24 cellular contexts compared by ENCODE assay signal in genomic region chr11:108125126-108125525, GRCh38. TPM values are rescaled to one million over a fixed set of nuclear protein-coding genes. Genes with fewer than 3 reads are reported as not detected.
DNase-seq lines count a peak whose midpoint lies in the region; ATAC-seq and TF ChIP-seq lines count a peak whose summit lies in the region.
"Had no signal": no experiment of that assay in that cellular context is flagged by ENCODE, and none has a peak within 500 bp of the region (broad histone marks: within the 10 kb centered on the region; RNA-seq: fewer than 3 reads in every experiment).

No MANE protein-coding gene starts in this region.

- H3K79me2 ChIP-seq in SK-N-SH (ENCODE audit: insufficient read depth): peaks cover 73% of the 10 kb centered on the region

- H3K4me3 Mint-ChIP-seq in activated T-helper 1 cell treated with anti-CD3 and anti-CD28 coated beads, Interleukin-12 subunit alpha, Interleukin-12 subunit beta, Interleukin-2, Interleukin-4 antibody, amounts not matched to agents 30 ng/mL and 10 ng/mL and 1 ng/mL, durations not matched to agents 14 hours and 24 hours and 36 hours: no peak overlapping the region
- H3K4me3 Mint-ChIP-seq in stimulated activated memory B cell treated with anti-CD40 and anti-IgM and Interleukin-4, amounts not matched to agents 10 μg/mL and 1 μg/mL and 100 μg/mL, for 72 hours: no peak overlapping the region
- H3K4me3 Mint-ChIP-seq: mesothelial cell of epicardium had no signal

- no peak overlapping the region for H3K4me2 ChIP-seq in SK-N-SH
- H3K4me2 ChIP-seq: neural progenitor cell, smooth muscle cell had no signal

- H3K27me3 ChIP-seq in SK-N-SH (ENCODE audit: insufficient read depth) (no peaks in the 10 kb centered on the region), right atrium auricular region (no peaks in the 10 kb centered on the region)
- H3K27me3 ChIP-seq: upper lobe of right lung had no signal

- peaks cover 27% of the 10 kb centered on the region for H3K36me3 Mint-ChIP-seq in activated T-helper 1 cell treated with anti-CD3 and anti-CD28 coated beads, Interleukin-12 subunit alpha, Interleukin-12 subunit beta, Interleukin-2, Interleukin-4 antibody, amounts not matched to agents 30 ng/mL and 10 ng/mL and 1 ng/mL, durations not matched to agents 14 hours and 24 hours and 36 hours (ENCODE audit: low read depth)
- peaks cover 35% of the 10 kb centered on the region for H3K36me3 Mint-ChIP-seq in stimulated activated memory B cell treated with anti-CD40 and anti-IgM and Interleukin-4, amounts not matched to agents 10 μg/mL and 1 μg/mL and 100 μg/mL, for 72 hours

- H2AFZ ChIP-seq in SK-N-SH (ENCODE audit: low read depth): no peak overlapping the region
- H2AFZ ChIP-seq: neural progenitor cell had no signal

- H3K4me3 ChIP-seq in SK-N-SH (ENCODE audit: low read depth in 2 of 2, low read length in 1 of 2): no peak overlapping the region
- H3K4me3 ChIP-seq in right atrium auricular region: no peak overlapping the region
- H3K4me3 ChIP-seq: neural progenitor cell, SK-N-MC, smooth muscle cell, upper lobe of right lung had no signal

- H3K27ac Mint-ChIP-seq in activated T-helper 1 cell treated with anti-CD3 and anti-CD28 coated beads, Interleukin-12 subunit alpha, Interleukin-12 subunit beta, Interleukin-2, Interleukin-4 antibody, amounts not matched to agents 30 ng/mL and 10 ng/mL and 1 ng/mL, durations not matched to agents 14 hours and 24 hours and 36 hours: peak overlapping the region; percentile 1
- H3K27ac Mint-ChIP-seq in stimulated activated memory B cell treated with anti-CD40 and anti-IgM and Interleukin-4, amounts not matched to agents 10 μg/mL and 1 μg/mL and 100 μg/mL, for 72 hours: peak overlapping the region; percentile 81
- H3K27ac Mint-ChIP-seq: mesothelial cell of epicardium, neural progenitor cell had no signal

- no peak for TF ChIP-seq RAD21 in SK-N-SH (IDR thresholded peaks at IDR 0.05; ENCODE audit: low read length)

- no peak for ATAC-seq in SK-N-SH treated with all-trans-retinoic acid at 6 μM for 48 hours
- no peak for ATAC-seq in stimulated activated memory B cell treated with anti-CD40 and anti-IgM and Interleukin-4, amounts not matched to agents 10 μg/mL and 1 μg/mL and 100 μg/mL, for 72 hours
- no peak for ATAC-seq in HG02763 (IDR thresholded peaks at IDR 0.05; ENCODE audit: unreplicated experiment)
- no peak for ATAC-seq in GM21528 (IDR thresholded peaks at IDR 0.05; ENCODE audit: low FRiP score, unreplicated experiment)
- ATAC-seq: left colon, upper lobe of right lung had no signal

- H3K36me3 ChIP-seq in SK-N-SH (replicated peaks in 1 of 2; ENCODE audit: control insufficient read depth in 1 of 2, insufficient read depth in 2 of 2, low read length in 1 of 2): peaks cover 0 to 3% of the 10 kb centered on the region in 2 experiments
- no peaks in the 10 kb centered on the region for H3K36me3 ChIP-seq in right atrium auricular region
- H3K36me3 ChIP-seq: neural progenitor cell, upper lobe of right lung had no signal

- H3K27me3 Mint-ChIP-seq in activated T-helper 1 cell treated with anti-CD3 and anti-CD28 coated beads, Interleukin-12 subunit alpha, Interleukin-12 subunit beta, Interleukin-2, Interleukin-4 antibody, amounts not matched to agents 30 ng/mL and 10 ng/mL and 1 ng/mL, durations not matched to agents 14 hours and 24 hours and 36 hours (ENCODE audit: insufficient read depth): no peaks in the 10 kb centered on the region
- no peaks in the 10 kb centered on the region for H3K27me3 Mint-ChIP-seq in stimulated activated memory B cell treated with anti-CD40 and anti-IgM and Interleukin-4, amounts not matched to agents 10 μg/mL and 1 μg/mL and 100 μg/mL, for 72 hours
- H3K27me3 Mint-ChIP-seq: activated CD4-positive, alpha-beta T cell treated with anti-CD3 and anti-CD28 coated beads, Interleukin-2, amount 10 ng/mL, durations not matched to agents 7 days and 5 days; activated naive CD8-positive, alpha-beta T cell treated with anti-CD3 and anti-CD28 coated beads, Interleukin-2, amount 10 ng/mL, durations not matched to agents 7 days and 5 days had no signal

- POLR2A ChIA-PET in SK-N-SH (lab: Yijun Ruan, JAX): no interaction called here

- CTCF ChIA-PET in SK-N-SH (lab: Yijun Ruan, JAX): interaction anchor here (1.2 to 1.8 kb wide), 2 partner anchors 96 to 523 kb away, joined by 5 to 8 read pairs; no protein-coding TSS in a partner anchor

- no peak overlapping the region for H3K9ac ChIP-seq in SK-N-SH
- H3K9ac ChIP-seq: neural progenitor cell had no signal

- H3K4me1 ChIP-seq in SK-N-SH (ENCODE audit: control insufficient read depth in 1 of 2, insufficient read depth in 2 of 2, low read depth in 1 of 2, low read length in 1 of 2) (peaks cover 0 to 22% of the 10 kb centered on the region in 2 experiments; a peak in 3 of 4 replicates), right atrium auricular region (peaks cover 0 to 42% of the 10 kb centered on the region in 2 donors)
- H3K4me1 ChIP-seq: neural progenitor cell had no signal

- intact Hi-C loops in cardiac septum (cut with DNase I): no loop called here
- intact Hi-C loops in activated T-helper 1 cell treated with anti-CD3 and anti-CD28 coated beads, Interleukin-12 subunit alpha, Interleukin-12 subunit beta, Interleukin-2, Interleukin-4 antibody, amounts not matched to agents 30 ng/mL and 10 ng/mL and 1 ng/mL, durations not matched to agents 14 hours and 24 hours and 36 hours (cut with micrococcal nuclease): loop anchor here (10.0 kb wide), 1 partner anchor 560 kb away; the partner anchor contains the start of gene ALKBH8

- no peaks in the 10 kb centered on the region for H4K20me1 ChIP-seq in SK-N-SH (ENCODE audit: insufficient read depth)

- TF ChIP-seq EP300 in SK-N-SH (IDR thresholded peaks at IDR 0.05; ENCODE audit: borderline replicate concordance in 1 of 2, low read depth in 1 of 2, low read length in 1 of 2): no peak

- no peaks in the 10 kb centered on the region for H3K9me2 ChIP-seq in SK-N-SH

- no peak for TF ChIP-seq CTCF in SK-N-SH (IDR thresholded peaks at IDR 0.05)
- no peak for TF ChIP-seq CTCF in right atrium auricular region (IDR thresholded peaks at IDR 0.05)

- peak overlapping the region in 1 of 2 experiments; percentile 72; a peak in 2 of 4 replicates for H3K27ac ChIP-seq in SK-N-SH (ENCODE audit: low read depth in 2 of 2, low read length in 1 of 2)
- H3K27ac ChIP-seq in right atrium auricular region: peak overlapping the region; percentile 96
- H3K27ac ChIP-seq: 22Rv1, neural progenitor cell, SK-N-MC, upper lobe of right lung had no signal

- DNase-seq in SK-N-SH: peak; percentile 51
- DNase-seq in right atrium auricular region (ENCODE audit: low spot score): no peak
- no peak for DNase-seq in cardiac septum (ENCODE audit: low spot score)
- no peak for DNase-seq in activated T-helper 1 cell treated with anti-CD3 and anti-CD28 coated beads, Interleukin-12 subunit alpha, Interleukin-12 subunit beta, Interleukin-2, Interleukin-4 antibody, amounts not matched to agents 30 ng/mL and 10 ng/mL and 1 ng/mL, durations not matched to agents 14 hours and 24 hours and 36 hours (ENCODE audit: low spot score)
- DNase-seq: activated CD4-positive, alpha-beta T cell treated with anti-CD3 and anti-CD28 coated beads, Interleukin-2, amount 10 ng/mL, durations not matched to agents 7 days and 5 days; activated naive CD8-positive, alpha-beta T cell treated with anti-CD3 and anti-CD28 coated beads, Interleukin-2, amount 10 ng/mL, durations not matched to agents 7 days and 5 days; activated T-cell treated with anti-CD3 and anti-CD28 coated beads, Interleukin-2, amount 50 U/mL, for 1 hour; AML-193; effector CD8-positive, alpha-beta T cell; Kasumi-1; left colon; NCI-H1105; NK-92 treated with Interleukin-12 subunit alpha and Interleukin-12 subunit beta, amount 100 ng/mL, for 24 hours; stimulated activated CD4-positive, alpha-beta T cell treated with anti-CD3 and anti-CD28 coated beads, Interleukin-2, amount 100 ng/mL, for 48 hours; upper lobe of right lung had no signal

- no peaks in the 10 kb centered on the region for H3F3A ChIP-seq in SK-N-SH (replicated peaks; ENCODE audit: insufficient read depth)

- H3K9me3 ChIP-seq in SK-N-SH (no peaks in the 10 kb centered on the region), right atrium auricular region (no peaks in the 10 kb centered on the region)
- H3K9me3 ChIP-seq: upper lobe of right lung had no signal

- WGBS in SK-N-SH (ENCODE audit: low lambda C conversion rate): 88% methylated on average over 5 of the region's 5 CpGs

- no peaks in the 10 kb centered on the region for H3K9me3 Mint-ChIP-seq in activated T-helper 1 cell treated with anti-CD3 and anti-CD28 coated beads, Interleukin-12 subunit alpha, Interleukin-12 subunit beta, Interleukin-2, Interleukin-4 antibody, amounts not matched to agents 30 ng/mL and 10 ng/mL and 1 ng/mL, durations not matched to agents 14 hours and 24 hours and 36 hours
- H3K9me3 Mint-ChIP-seq in stimulated activated memory B cell treated with anti-CD40 and anti-IgM and Interleukin-4, amounts not matched to agents 10 μg/mL and 1 μg/mL and 100 μg/mL, for 72 hours: no peaks in the 10 kb centered on the region
- H3K9me3 Mint-ChIP-seq: activated CD4-positive, alpha-beta T cell treated with anti-CD3 and anti-CD28 coated beads, Interleukin-2, amount 10 ng/mL, durations not matched to agents 7 days and 5 days; activated naive CD8-positive, alpha-beta T cell treated with anti-CD3 and anti-CD28 coated beads, Interleukin-2, amount 10 ng/mL, durations not matched to agents 7 days and 5 days; neural progenitor cell had no signal

- H3K4me1 Mint-ChIP-seq in activated T-helper 1 cell treated with anti-CD3 and anti-CD28 coated beads, Interleukin-12 subunit alpha, Interleukin-12 subunit beta, Interleukin-2, Interleukin-4 antibody, amounts not matched to agents 30 ng/mL and 10 ng/mL and 1 ng/mL, durations not matched to agents 14 hours and 24 hours and 36 hours (ENCODE audit: low read depth): peaks cover 36% of the 10 kb centered on the region
- H3K4me1 Mint-ChIP-seq in stimulated activated memory B cell treated with anti-CD40 and anti-IgM and Interleukin-4, amounts not matched to agents 10 μg/mL and 1 μg/mL and 100 μg/mL, for 72 hours: peaks cover 59% of the 10 kb centered on the region

TF ChIP-seq in SK-N-SH, 30 proteins besides CTCF, POLR2A, EP300 and RAD21 (continues in another document):
- TF ChIP-seq MXI1 (IDR thresholded peaks at IDR 0.05; ENCODE audit: low read depth, low read length): 0 out of 2 replicates have a peak, but pooled peaks have one; percentile 26
- TF ChIP-seq RCOR1 (IDR thresholded peaks at IDR 0.05; ENCODE audit: low read length): 0 out of 2 replicates have a peak, but pooled peaks have one; percentile 18

TF ChIP-seq in SK-N-SH treated with all-trans-retinoic acid at 6 μM for 48 hours, 23 proteins besides CTCF, POLR2A, EP300 and RAD21 (continues in another document):
- TF ChIP-seq CSDC2 (CRISPR knock-in tag; IDR thresholded peaks at IDR 0.05) (no peak), ESRRG (CRISPR knock-in tag; IDR thresholded peaks at IDR 0.05) (no peak)

RNA-seq across cellular contexts. Expression of gene ACAT1, which starts 3.8 kb away (rescaled TPM):
- 78.8 and 91.2 TPM in 2 replicates for polyA plus RNA-seq in SK-N-SH (2012; rRNA removed)
- polyA plus RNA-seq in SK-N-SH (2012; cell fraction: cytosol; rRNA removed): 103 and 131 TPM in 2 replicates
- polyA plus RNA-seq in SK-N-SH (2012; cell fraction: nucleus; rRNA removed): 34.0 and 44.1 TPM in 2 replicates
- total RNA-seq in right atrium auricular region: 100 to 1,000 TPM; 175 to 632 TPM
- total RNA-seq in cardiac septum: 238 TPM
- 52.8 and 56.8 TPM in 2 replicates for total RNA-seq in activated T-helper 1 cell treated with anti-CD3 and anti-CD28 coated beads, Interleukin-12 subunit alpha, Interleukin-12 subunit beta, Interleukin-2, Interleukin-4 antibody, amounts not matched to agents 30 ng/mL and 10 ng/mL and 1 ng/mL, durations not matched to agents 14 hours and 24 hours and 36 hours
